1 cellular context compared by ENCODE assay signal in genomic region chr14:93115069-93115919, GRCh38.
A peak's percentile ranks its signal among the peaks of the same experiment; 100 is the strongest.
TF ChIP-seq lines count a peak whose summit lies in the region.

No MANE protein-coding gene starts in this region.

TF ChIP-seq in HepG2, 621 proteins besides CTCF, POLR2A, EP300 and RAD21 (continued from another document and continues in another):
- TF ChIP-seq, protein P1, sequence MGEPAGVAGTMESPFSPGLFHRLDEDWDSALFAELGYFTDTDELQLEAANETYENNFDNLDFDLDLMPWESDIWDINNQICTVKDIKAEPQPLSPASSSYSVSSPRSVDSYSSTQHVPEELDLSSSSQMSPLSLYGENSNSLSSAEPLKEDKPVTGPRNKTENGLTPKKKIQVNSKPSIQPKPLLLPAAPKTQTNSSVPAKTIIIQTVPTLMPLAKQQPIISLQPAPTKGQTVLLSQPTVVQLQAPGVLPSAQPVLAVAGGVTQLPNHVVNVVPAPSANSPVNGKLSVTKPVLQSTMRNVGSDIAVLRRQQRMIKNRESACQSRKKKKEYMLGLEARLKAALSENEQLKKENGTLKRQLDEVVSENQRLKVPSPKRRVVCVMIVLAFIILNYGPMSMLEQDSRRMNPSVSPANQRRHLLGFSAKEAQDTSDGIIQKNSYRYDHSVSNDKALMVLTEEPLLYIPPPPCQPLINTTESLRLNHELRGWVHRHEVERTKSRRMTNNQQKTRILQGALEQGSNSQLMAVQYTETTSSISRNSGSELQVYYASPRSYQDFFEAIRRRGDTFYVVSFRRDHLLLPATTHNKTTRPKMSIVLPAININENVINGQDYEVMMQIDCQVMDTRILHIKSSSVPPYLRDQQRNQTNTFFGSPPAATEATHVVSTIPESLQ (CRISPR knock-in tag; conservative IDR thresholded peaks at IDR 0.05), result no peak
- TF ChIP-seq ZNF790 (CRISPR knock-in tag; IDR thresholded peaks at IDR 0.05; ENCODE audit: borderline replicate concordance), result no peak
- no peak for TF ChIP-seq ATF7 (IDR thresholded peaks at IDR 0.05)
- no peak for TF ChIP-seq ATF7 (CRISPR knock-in tag; IDR thresholded peaks at IDR 0.05)
- TF ChIP-seq IKZF1 (IDR thresholded peaks at IDR 0.05), result no peak
- no peak for TF ChIP-seq KMT2A (CRISPR knock-in tag; IDR thresholded peaks at IDR 0.05)
- TF ChIP-seq ZNF891 (CRISPR knock-in tag; IDR thresholded peaks at IDR 0.05), result peak; percentile 6; the same call in 1 of the 2 replicates
- TF ChIP-seq ZBTB43 (CRISPR knock-in tag; conservative IDR thresholded peaks at IDR 0.05), result no peak
- TF ChIP-seq ZC3H13 (CRISPR knock-in tag; IDR thresholded peaks at IDR 0.05), result no peak
- TF ChIP-seq SRSF4 (IDR thresholded peaks at IDR 0.05; ENCODE audit: low read depth, low read length, poor library complexity, severe bottlenecking), result no peak
- no peak for TF ChIP-seq SYNCRIP (IDR thresholded peaks at IDR 0.05; ENCODE audit: insufficient read depth, low read depth, low read length)
- no peak for TF ChIP-seq RXRB (CRISPR knock-in tag; IDR thresholded peaks at IDR 0.05; ENCODE audit: borderline replicate concordance)
- TF ChIP-seq, protein P2, sequence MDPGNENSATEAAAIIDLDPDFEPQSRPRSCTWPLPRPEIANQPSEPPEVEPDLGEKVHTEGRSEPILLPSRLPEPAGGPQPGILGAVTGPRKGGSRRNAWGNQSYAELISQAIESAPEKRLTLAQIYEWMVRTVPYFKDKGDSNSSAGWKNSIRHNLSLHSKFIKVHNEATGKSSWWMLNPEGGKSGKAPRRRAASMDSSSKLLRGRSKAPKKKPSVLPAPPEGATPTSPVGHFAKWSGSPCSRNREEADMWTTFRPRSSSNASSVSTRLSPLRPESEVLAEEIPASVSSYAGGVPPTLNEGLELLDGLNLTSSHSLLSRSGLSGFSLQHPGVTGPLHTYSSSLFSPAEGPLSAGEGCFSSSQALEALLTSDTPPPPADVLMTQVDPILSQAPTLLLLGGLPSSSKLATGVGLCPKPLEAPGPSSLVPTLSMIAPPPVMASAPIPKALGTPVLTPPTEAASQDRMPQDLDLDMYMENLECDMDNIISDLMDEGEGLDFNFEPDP (CRISPR knock-in tag; conservative IDR thresholded peaks at IDR 0.05), result no peak
- 0 out of 2 replicates have a peak, but pooled peaks have one; percentile 31 for TF ChIP-seq ZNF564 (CRISPR knock-in tag; IDR thresholded peaks at IDR 0.05)
- TF ChIP-seq ZBTB40 (IDR thresholded peaks at IDR 0.05), result no peak
- TF ChIP-seq ZBTB40 (CRISPR knock-in tag; IDR thresholded peaks at IDR 0.05), result no peak
- peak; percentile 35; the same call in 1 of the 2 replicates for TF ChIP-seq ZBTB2 (CRISPR knock-in tag; IDR thresholded peaks at IDR 0.05; ENCODE audit: low read depth)
- no peak for TF ChIP-seq ZNF75D (CRISPR knock-in tag; IDR thresholded peaks at IDR 0.05; ENCODE audit: borderline replicate concordance)
- no peak for TF ChIP-seq ZNF672 (CRISPR knock-in tag; IDR thresholded peaks at IDR 0.05)
- TF ChIP-seq ZNF260 (CRISPR knock-in tag; IDR thresholded peaks at IDR 0.05; ENCODE audit: borderline replicate concordance, low read depth), result no peak
- TF ChIP-seq ZNF143 (CRISPR knock-in tag; IDR thresholded peaks at IDR 0.05), result no peak
- TF ChIP-seq EZH2 (conservative IDR thresholded peaks at IDR 0.05; ENCODE audit: low read depth, low read length), result no peak
- no peak for TF ChIP-seq E2F2 (CRISPR knock-in tag; IDR thresholded peaks at IDR 0.05; ENCODE audit: borderline replicate concordance)
- TF ChIP-seq TBX3 (IDR thresholded peaks at IDR 0.05; ENCODE audit: borderline replicate concordance), result no peak
- no peak for TF ChIP-seq HOXA5 (CRISPR knock-in tag; IDR thresholded peaks at IDR 0.05)
- no peak for TF ChIP-seq RARA (CRISPR knock-in tag; IDR thresholded peaks at IDR 0.05)
- no peak for TF ChIP-seq MAFG (CRISPR knock-in tag; IDR thresholded peaks at IDR 0.05)
- TF ChIP-seq, protein P3, sequence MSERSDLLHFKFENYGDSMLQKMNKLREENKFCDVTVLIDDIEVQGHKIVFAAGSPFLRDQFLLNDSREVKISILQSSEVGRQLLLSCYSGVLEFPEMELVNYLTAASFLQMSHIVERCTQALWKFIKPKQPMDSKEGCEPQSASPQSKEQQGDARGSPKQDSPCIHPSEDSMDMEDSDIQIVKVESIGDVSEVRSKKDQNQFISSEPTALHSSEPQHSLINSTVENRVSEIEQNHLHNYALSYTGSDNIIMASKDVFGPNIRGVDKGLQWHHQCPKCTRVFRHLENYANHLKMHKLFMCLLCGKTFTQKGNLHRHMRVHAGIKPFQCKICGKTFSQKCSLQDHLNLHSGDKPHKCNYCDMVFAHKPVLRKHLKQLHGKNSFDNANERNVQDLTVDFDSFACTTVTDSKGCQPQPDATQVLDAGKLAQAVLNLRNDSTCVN (CRISPR knock-in tag; IDR thresholded peaks at IDR 0.05; ENCODE audit: borderline replicate concordance), result no peak
- TF ChIP-seq NFKB2 (CRISPR knock-in tag; IDR thresholded peaks at IDR 0.05; ENCODE audit: borderline replicate concordance), result peak; percentile 68; the same call in 1 of the 2 replicates
- TF ChIP-seq REXO4 (CRISPR knock-in tag; IDR thresholded peaks at IDR 0.05; ENCODE audit: borderline replicate concordance), result no peak
- TF ChIP-seq, protein P4, sequence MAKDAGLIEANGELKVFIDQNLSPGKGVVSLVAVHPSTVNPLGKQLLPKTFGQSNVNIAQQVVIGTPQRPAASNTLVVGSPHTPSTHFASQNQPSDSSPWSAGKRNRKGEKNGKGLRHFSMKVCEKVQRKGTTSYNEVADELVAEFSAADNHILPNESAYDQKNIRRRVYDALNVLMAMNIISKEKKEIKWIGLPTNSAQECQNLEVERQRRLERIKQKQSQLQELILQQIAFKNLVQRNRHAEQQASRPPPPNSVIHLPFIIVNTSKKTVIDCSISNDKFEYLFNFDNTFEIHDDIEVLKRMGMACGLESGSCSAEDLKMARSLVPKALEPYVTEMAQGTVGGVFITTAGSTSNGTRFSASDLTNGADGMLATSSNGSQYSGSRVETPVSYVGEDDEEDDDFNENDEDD (CRISPR knock-in tag; IDR thresholded peaks at IDR 0.05; ENCODE audit: borderline replicate concordance), result peak; percentile 10; the same call in 1 of the 2 replicates
- no peak for TF ChIP-seq ARHGAP35 (CRISPR knock-in tag; IDR thresholded peaks at IDR 0.05; ENCODE audit: borderline replicate concordance)
- no peak for TF ChIP-seq ZC3H4 (CRISPR knock-in tag; IDR thresholded peaks at IDR 0.05; ENCODE audit: borderline replicate concordance)
- TF ChIP-seq, protein P5, sequence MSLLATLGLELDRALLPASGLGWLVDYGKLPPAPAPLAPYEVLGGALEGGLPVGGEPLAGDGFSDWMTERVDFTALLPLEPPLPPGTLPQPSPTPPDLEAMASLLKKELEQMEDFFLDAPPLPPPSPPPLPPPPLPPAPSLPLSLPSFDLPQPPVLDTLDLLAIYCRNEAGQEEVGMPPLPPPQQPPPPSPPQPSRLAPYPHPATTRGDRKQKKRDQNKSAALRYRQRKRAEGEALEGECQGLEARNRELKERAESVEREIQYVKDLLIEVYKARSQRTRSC (CRISPR knock-in tag; IDR thresholded peaks at IDR 0.05; ENCODE audit: low read depth), result no peak
- no peak for TF ChIP-seq ZNF775 (CRISPR knock-in tag; IDR thresholded peaks at IDR 0.05; ENCODE audit: borderline replicate concordance)
- 0 out of 2 replicates have a peak, but pooled peaks have one; percentile 28 for TF ChIP-seq ZNF709 (CRISPR knock-in tag; IDR thresholded peaks at IDR 0.05)
- no peak for TF ChIP-seq TCF12 (IDR thresholded peaks at IDR 0.05)
- no peak for TF ChIP-seq TCF12 (CRISPR knock-in tag; IDR thresholded peaks at IDR 0.05)
- TF ChIP-seq ERF (CRISPR knock-in tag; IDR thresholded peaks at IDR 0.05), result 0 out of 2 replicates have a peak, but pooled peaks have one; percentile 20
- TF ChIP-seq GZF1 (CRISPR knock-in tag; IDR thresholded peaks at IDR 0.05), result no peak
- TF ChIP-seq ELF1 (CRISPR knock-in tag; IDR thresholded peaks at IDR 0.05), result no peak
